ENCODE assay signal across 1 cellular context in genomic region chr19:12938536-12939291, GRCh38.
TF ChIP-seq lines count a peak whose summit lies in the region.

TSS of gene CALR (plus strand) at chr19:12938609. CDS start at chr19:12938680, 71 bp downstream.

TF ChIP-seq in HepG2, 621 proteins besides CTCF, POLR2A, EP300 and RAD21 (continued from another document and continues in another):
- TF ChIP-seq ZNF142 (CRISPR knock-in tag; IDR thresholded peaks at IDR 0.05) (peak; percentile 28; the same call in 1 of the 2 replicates), ZNF776 (CRISPR knock-in tag; IDR thresholded peaks at IDR 0.05) (peak; percentile 83), TAF1 (CRISPR knock-in tag; IDR thresholded peaks at IDR 0.05) (peak; percentile 97), ZSCAN29 (CRISPR knock-in tag; conservative IDR thresholded peaks at IDR 0.05) (peak; percentile 78), RBM39 (IDR thresholded peaks at IDR 0.05; ENCODE audit: low read depth, low read length, poor library complexity, severe bottlenecking) (peak; percentile 90), ZGPAT (CRISPR knock-in tag; IDR thresholded peaks at IDR 0.05) (peak; percentile 81; the same call in 1 of the 2 replicates), PRDM4 (CRISPR knock-in tag; IDR thresholded peaks at IDR 0.05; ENCODE audit: borderline replicate concordance) (no peak), ZNF136 (CRISPR knock-in tag; IDR thresholded peaks at IDR 0.05; ENCODE audit: low read depth) (no peak), GZF1 (CRISPR knock-in tag; IDR thresholded peaks at IDR 0.05) (peak; percentile 58; the same call in 1 of the 2 replicates), LCORL (IDR thresholded peaks at IDR 0.05) (no peak), LCORL (CRISPR knock-in tag; IDR thresholded peaks at IDR 0.05) (peak; percentile 8; the same call in 1 of the 2 replicates), POLR2AphosphoS2 (IDR thresholded peaks at IDR 0.05; ENCODE audit: low read depth, low read length) (peak; percentile 76; the same call in 1 of the 2 replicates), ESRRA (CRISPR knock-in tag; IDR thresholded peaks at IDR 0.05; ENCODE audit: low read depth) (0 out of 2 replicates have a peak, but pooled peaks have one; percentile 18), USF2 (IDR thresholded peaks at IDR 0.05; ENCODE audit: low read depth, low read length) (no peak), USF2 (CRISPR knock-in tag; IDR thresholded peaks at IDR 0.05; ENCODE audit: borderline replicate concordance) (no peak), RERE (CRISPR knock-in tag; IDR thresholded peaks at IDR 0.05; ENCODE audit: low read depth) (no peak), RFXAP (CRISPR knock-in tag; IDR thresholded peaks at IDR 0.05; ENCODE audit: borderline replicate concordance) (no peak), ISL2 (CRISPR knock-in tag; IDR thresholded peaks at IDR 0.05) (peak; percentile 49), ZNF704 (CRISPR knock-in tag; IDR thresholded peaks at IDR 0.05; ENCODE audit: borderline replicate concordance) (0 out of 2 replicates have a peak, but pooled peaks have one; percentile 22), KLF6 (CRISPR knock-in tag; IDR thresholded peaks at IDR 0.05) (peak; percentile 78; the same call in 1 of the 2 replicates), ZNF383 (CRISPR knock-in tag; IDR thresholded peaks at IDR 0.05; ENCODE audit: borderline replicate concordance) (no peak; the same call in 1 of the 2 replicates), RARA (CRISPR knock-in tag; IDR thresholded peaks at IDR 0.05) (0 out of 2 replicates have a peak, but pooled peaks have one; percentile 5), MED13 (CRISPR knock-in tag; IDR thresholded peaks at IDR 0.05) (0 out of 2 replicates have a peak, but pooled peaks have one; percentile 59), ZNF496 (CRISPR knock-in tag; IDR thresholded peaks at IDR 0.05; ENCODE audit: insufficient replicate concordance) (no peak), THAP7 (CRISPR knock-in tag; IDR thresholded peaks at IDR 0.05) (no peak; the same call in 1 of the 2 replicates), MTA3 (CRISPR knock-in tag; IDR thresholded peaks at IDR 0.05) (no peak), PLSCR1 (CRISPR knock-in tag; IDR thresholded peaks at IDR 0.05; ENCODE audit: borderline replicate concordance) (0 out of 2 replicates have a peak, but pooled peaks have one; percentile 49), PHF5A (CRISPR knock-in tag; IDR thresholded peaks at IDR 0.05; ENCODE audit: low read depth, unreplicated experiment) (peak; percentile 2), ZNF33B (CRISPR knock-in tag; IDR thresholded peaks at IDR 0.05) (0 out of 2 replicates have a peak, but pooled peaks have one; percentile 20), ZNF207 (IDR thresholded peaks at IDR 0.05; ENCODE audit: borderline replicate concordance) (no peak), ZNF432 (CRISPR knock-in tag; IDR thresholded peaks at IDR 0.05; ENCODE audit: borderline replicate concordance) (no peak), SUZ12 (IDR thresholded peaks at IDR 0.05; ENCODE audit: low read depth, low read length) (no peak), ZNF761 (CRISPR knock-in tag; conservative IDR thresholded peaks at IDR 0.05) (peak; percentile 93), PHF21A (CRISPR knock-in tag; IDR thresholded peaks at IDR 0.05) (peak; percentile 41; the same call in 1 of the 2 replicates), GATAD2A (CRISPR knock-in tag; IDR thresholded peaks at IDR 0.05) (peak; percentile 4; the same call in 1 of the 2 replicates), ZNF788 (CRISPR knock-in tag; IDR thresholded peaks at IDR 0.05; ENCODE audit: borderline replicate concordance) (0 out of 2 replicates have a peak, but pooled peaks have one; percentile 36), MXD4 (CRISPR knock-in tag; IDR thresholded peaks at IDR 0.05) (peak; percentile 75; the same call in 1 of the 2 replicates), ZNF224 (CRISPR knock-in tag; IDR thresholded peaks at IDR 0.05) (0 out of 2 replicates have a peak, but pooled peaks have one; percentile 43)
